In the genomic region with DNA sequence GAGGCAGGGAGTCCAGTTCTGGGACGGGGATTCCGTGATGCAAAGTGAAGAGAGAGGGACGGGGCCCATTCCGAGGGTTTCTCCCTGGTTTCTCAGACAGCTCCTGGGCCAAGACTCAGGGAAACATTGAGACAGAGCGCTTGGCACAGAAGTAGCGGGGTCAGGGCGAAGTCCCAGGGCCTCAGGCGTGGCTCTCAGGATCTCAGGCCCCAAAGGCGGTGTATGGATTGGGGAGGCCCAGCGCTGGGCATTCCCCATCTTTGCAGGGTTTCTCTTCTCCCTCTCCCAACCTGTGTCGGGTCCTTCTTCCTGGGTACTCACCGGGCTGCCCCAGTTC, we compare ENCODE assay signal across 8 cellular contexts. TPM values are rescaled to one million over a fixed set of nuclear protein-coding genes. Genes with fewer than 3 reads are reported as not detected.
DNase-seq lines count a peak whose midpoint lies in the region; ATAC-seq and TF ChIP-seq lines count a peak whose summit lies in the region.

No MANE protein-coding gene starts in this region.

- TF ChIP-seq CTCF in CD14-positive monocyte (IDR thresholded peaks at IDR 0.05): no peak
- no peak for TF ChIP-seq CTCF in RWPE1 (conservative IDR thresholded peaks at IDR 0.05; ENCODE audit: low read depth)
- no peak for TF ChIP-seq CTCF in foreskin keratinocyte (conservative IDR thresholded peaks at IDR 0.05)

- no peak overlapping the region for H3K4me3 ChIP-seq in neuron (ENCODE audit: low read length)

- H3K4me1 ChIP-seq in foreskin keratinocyte: peaks cover 15% of the 10 kb centered on the region
- H3K4me1 ChIP-seq in neuron (ENCODE audit: insufficient read depth, low read length): no peaks in the 10 kb centered on the region

- H3K9me3 ChIP-seq in neuron (ENCODE audit: low read length): no peaks in the 10 kb centered on the region

- ATAC-seq in foreskin keratinocyte: peak; percentile 51
- ATAC-seq in GM21423 (IDR thresholded peaks at IDR 0.05; ENCODE audit: unreplicated experiment): no peak
- ATAC-seq in HG03196 (IDR thresholded peaks at IDR 0.05; ENCODE audit: unreplicated experiment): no peak
- no peak for ATAC-seq in GM18517 (IDR thresholded peaks at IDR 0.05; ENCODE audit: unreplicated experiment)

- peak overlapping the region; percentile 13 to 90 for H3K4me3 Mint-ChIP-seq in CD14-positive monocyte

- POLR2A ChIA-PET in RWPE1 (lab: Yijun Ruan, JAX; ENCODE audit: low non-redundant PET): no interaction called here

- peaks cover 2 to 18% (median 11%) of the 10 kb centered on the region in 7 donors for H3K9me3 Mint-ChIP-seq in CD14-positive monocyte

- H3K27ac Mint-ChIP-seq in CD14-positive monocyte: no peak overlapping the region

- intact Hi-C loops in CD14-positive monocyte (cut with micrococcal nuclease): no loop called here

- H3K4me1 Mint-ChIP-seq in CD14-positive monocyte: peaks cover 18% of the 10 kb centered on the region

- H3K27me3 ChIP-seq in foreskin keratinocyte: no peaks in the 10 kb centered on the region
- H3K27me3 ChIP-seq in neuron (ENCODE audit: insufficient read depth, low read length): peaks cover 43% of the 10 kb centered on the region

- H3K36me3 Mint-ChIP-seq in CD14-positive monocyte: peaks cover 0 to 8% of the 10 kb centered on the region in 2 donors

- DNase-seq in CD14-positive monocyte (ENCODE audit: low spot score): no peak
- no peak for DNase-seq in RWPE1 (ENCODE audit: low spot score)
- DNase-seq in foreskin keratinocyte: peak; percentile 24 to 54
- DNase-seq in effector CD8-positive, alpha-beta T cell (lab: John Stamatoyannopoulos, UW): no peak

- CTCF ChIA-PET in RWPE1 (lab: Yijun Ruan, JAX): interaction anchor here (0.8 to 1.3 kb wide), 2 partner anchors 44 to 54 kb away, joined by 6 to 7 read pairs; no protein-coding TSS in a partner anchor

- H3K27ac ChIP-seq in RWPE1 (peak overlapping the region; percentile 85), foreskin keratinocyte (peak overlapping the region; percentile 100)

- peaks cover 50 to 75% (median 63%) of the 10 kb centered on the region in 3 donors for H3K27me3 Mint-ChIP-seq in CD14-positive monocyte (ENCODE audit: low read depth in 3 of 3)

- H2AFZ ChIP-seq in neuron (ENCODE audit: low read depth, low read length): peak overlapping the region; percentile 32

- no peaks in the 10 kb centered on the region for H3K36me3 ChIP-seq in neuron (ENCODE audit: insufficient read depth, low read length)

RNA-seq across cellular contexts. Expression of a gene that starts 35.9 kb away (rescaled TPM):
- under 1 TPM; 0.12 to 0.89 TPM for polyA plus RNA-seq in CD14-positive monocyte
- 1.7 and 2.5 TPM in 2 replicates for total RNA-seq in foreskin keratinocyte
- polyA plus RNA-seq in foreskin keratinocyte: 1.9 and 4.2 TPM in 2 replicates

Comparison
In these comparisons a context has a peak if more than half of its experiments do, and no peak if none do; other contexts are left out.
1. DNase-seq: peak in foreskin keratinocyte (2 of 2); none in CD14-positive monocyte (single experiment), RWPE1 (single experiment) and effector CD8-positive, alpha-beta T cell (single experiment).